ENCODE assay signal across 8 cellular contexts in genomic region chr1:7539772-7540175, GRCh38.
A peak's percentile ranks its signal among the peaks of the same experiment; 100 is the strongest.
DNase-seq lines count a peak whose midpoint lies in the region; ATAC-seq and TF ChIP-seq lines count a peak whose summit lies in the region.

No MANE protein-coding gene starts in this region.

- DNase-seq in CD14-positive monocyte (ENCODE audit: low spot score) (no peak), H7 (peak; percentile 85), iPS DF 6.9 (ENCODE audit: low read depth, low spot score) (peak; percentile 64), ascending aorta (ENCODE audit: low spot score in 2 of 2) (no peak)
- peak; percentile 54 for DNase-seq in T-helper 2 cell treated with Interferon-gamma antibody and Interleukin-4, amounts not matched to agents 5 μg/mL and 100 μg/mL, for 36 hours (ENCODE audit: low spot score)
- DNase-seq in CD8-positive, alpha-beta T cell: no peak

- no peak overlapping the region for H3K27ac ChIP-seq in iPS DF 6.9 (ENCODE audit: low read length)
- no peak overlapping the region for H3K27ac ChIP-seq in ascending aorta
- no peak overlapping the region for H3K27ac ChIP-seq in CD8-positive, alpha-beta T cell (ENCODE audit: low read depth, low read length)

- peaks cover 2 to 6% (median 5%) of the 10 kb centered on the region in 3 donors for H3K27me3 Mint-ChIP-seq in CD14-positive monocyte (ENCODE audit: low read depth in 3 of 3)
- peaks cover 3% of the 10 kb centered on the region for H3K27me3 Mint-ChIP-seq in T-helper 2 cell treated with Interferon-gamma antibody and Interleukin-4, amounts not matched to agents 5 μg/mL and 100 μg/mL, for 36 hours (ENCODE audit: low read depth)
- peaks cover 12% of the 10 kb centered on the region for H3K27me3 Mint-ChIP-seq in CD8-positive, alpha-beta T cell (ENCODE audit: low read depth)

- TF ChIP-seq CTCF in CD14-positive monocyte (IDR thresholded peaks at IDR 0.05) (peak; percentile 20), ascending aorta (IDR thresholded peaks at IDR 0.05) (no peak)
- no peak for TF ChIP-seq CTCF in CD8-positive, alpha-beta T cell (IDR thresholded peaks at IDR 0.05)

- H3K4me1 ChIP-seq in iPS DF 6.9 (ENCODE audit: control insufficient read depth, insufficient read depth, low read length) (peaks cover 17% of the 10 kb centered on the region), ascending aorta (no peaks in the 10 kb centered on the region)
- no peaks in the 10 kb centered on the region for H3K4me1 ChIP-seq in CD8-positive, alpha-beta T cell (ENCODE audit: insufficient read depth, low read length)

- H3K4me3 Mint-ChIP-seq in CD14-positive monocyte: no peak overlapping the region
- no peak overlapping the region for H3K4me3 Mint-ChIP-seq in T-helper 2 cell treated with Interferon-gamma antibody and Interleukin-4, amounts not matched to agents 5 μg/mL and 100 μg/mL, for 36 hours
- H3K4me3 Mint-ChIP-seq in CD8-positive, alpha-beta T cell: no peak overlapping the region

- no peaks in the 10 kb centered on the region for H3K9me3 ChIP-seq in iPS DF 6.9 (ENCODE audit: control insufficient read depth, insufficient read depth, low read length)
- H3K9me3 ChIP-seq in ascending aorta: no peaks in the 10 kb centered on the region
- no peaks in the 10 kb centered on the region for H3K9me3 ChIP-seq in CD8-positive, alpha-beta T cell (ENCODE audit: low read length)

- ATAC-seq in HG03108 (IDR thresholded peaks at IDR 0.05; ENCODE audit: unreplicated experiment): no peak
- ATAC-seq in HG03196 (IDR thresholded peaks at IDR 0.05; ENCODE audit: unreplicated experiment): no peak
- ATAC-seq in CD8-positive, alpha-beta T cell: no peak

- no peaks in the 10 kb centered on the region for H3K36me3 Mint-ChIP-seq in CD14-positive monocyte
- H3K36me3 Mint-ChIP-seq in T-helper 2 cell treated with Interferon-gamma antibody and Interleukin-4, amounts not matched to agents 5 μg/mL and 100 μg/mL, for 36 hours (ENCODE audit: low read depth): no peaks in the 10 kb centered on the region
- H3K36me3 Mint-ChIP-seq in CD8-positive, alpha-beta T cell: no peaks in the 10 kb centered on the region

- no peaks in the 10 kb centered on the region; the same call in 1 of the 2 replicates for H3K27me3 ChIP-seq in H7 (ENCODE audit: control insufficient read depth, insufficient read depth, low read length)
- no peaks in the 10 kb centered on the region for H3K27me3 ChIP-seq in iPS DF 6.9 (ENCODE audit: control insufficient read depth, insufficient read depth, low read length)
- no peaks in the 10 kb centered on the region for H3K27me3 ChIP-seq in ascending aorta
- H3K27me3 ChIP-seq in CD8-positive, alpha-beta T cell (ENCODE audit: insufficient read depth, low read length): no peaks in the 10 kb centered on the region

- CTCF ChIA-PET in CD8-positive, alpha-beta T cell (lab: Charles Lee): interaction anchor here (1.1 kb wide), 1 partner anchor 12 kb away, joined by 3 read pairs; no protein-coding TSS in a partner anchor

- H3K4me1 Mint-ChIP-seq in CD14-positive monocyte: peaks cover 2% of the 10 kb centered on the region
- peaks cover 3% of the 10 kb centered on the region for H3K4me1 Mint-ChIP-seq in T-helper 2 cell treated with Interferon-gamma antibody and Interleukin-4, amounts not matched to agents 5 μg/mL and 100 μg/mL, for 36 hours (ENCODE audit: low read depth)
- H3K4me1 Mint-ChIP-seq in CD8-positive, alpha-beta T cell (ENCODE audit: low read depth): no peaks in the 10 kb centered on the region

- POLR2A ChIA-PET in CD8-positive, alpha-beta T cell (lab: Charles Lee): no interaction called here

- H3K9me3 Mint-ChIP-seq in CD14-positive monocyte: peaks cover 0 to 2% (median 0%) of the 10 kb centered on the region in 7 donors
- H3K9me3 Mint-ChIP-seq in T-helper 2 cell treated with Interferon-gamma antibody and Interleukin-4, amounts not matched to agents 5 μg/mL and 100 μg/mL, for 36 hours: no peaks in the 10 kb centered on the region
- H3K9me3 Mint-ChIP-seq in CD8-positive, alpha-beta T cell: no peaks in the 10 kb centered on the region

- H3K4me3 ChIP-seq in H7 (ENCODE audit: insufficient read depth, low read depth, low read length) (no peak overlapping the region), iPS DF 6.9 (ENCODE audit: low read length) (no peak overlapping the region), ascending aorta (no peak overlapping the region)
- no peak overlapping the region for H3K4me3 ChIP-seq in CD8-positive, alpha-beta T cell (ENCODE audit: low read depth, low read length)

- H3K36me3 ChIP-seq in H7 (replicated peaks; ENCODE audit: control insufficient read depth, insufficient read depth, low read length): no peaks in the 10 kb centered on the region
- no peaks in the 10 kb centered on the region for H3K36me3 ChIP-seq in iPS DF 6.9 (ENCODE audit: control insufficient read depth, insufficient read depth, low read length)
- no peaks in the 10 kb centered on the region for H3K36me3 ChIP-seq in ascending aorta
- no peaks in the 10 kb centered on the region for H3K36me3 ChIP-seq in CD8-positive, alpha-beta T cell (ENCODE audit: insufficient read depth, low read length)

- WGBS in iPS DF 6.9 (ENCODE audit: insufficient coverage, insufficient read length): no CpG with 5 or more reads among the region's 7 CpGs

- H3K27ac Mint-ChIP-seq in CD14-positive monocyte: no peak overlapping the region
- H3K27ac Mint-ChIP-seq in T-helper 2 cell treated with Interferon-gamma antibody and Interleukin-4, amounts not matched to agents 5 μg/mL and 100 μg/mL, for 36 hours: no peak overlapping the region
- H3K27ac Mint-ChIP-seq in CD8-positive, alpha-beta T cell: no peak overlapping the region

- intact Hi-C loops in CD14-positive monocyte (cut with micrococcal nuclease): no loop called here
- intact Hi-C loops in ascending aorta (cut with DNase I): no loop called here
- intact Hi-C loops in CD8-positive, alpha-beta T cell (cut with DNase I, micrococcal nuclease): no loop called here

Comparison
In these comparisons a context has a peak if more than half of its experiments do, and no peak if none do; other contexts are left out.
1. DNase-seq: peak in H7 (single experiment), T-helper 2 cell treated with Interferon-gamma antibody and Interleukin-4, amounts not matched to agents 5 μg/mL and 100 μg/mL, for 36 hours (single experiment) and iPS DF 6.9 (single experiment); none in CD14-positive monocyte (single experiment), ascending aorta (0 of 2) and CD8-positive, alpha-beta T cell (0 of 7).